9 cellular contexts compared by ENCODE assay signal in genomic region chrX:22060451-22060940, GRCh38.
A peak's percentile ranks its signal among the peaks of the same experiment; 100 is the strongest.
DNase-seq lines count a peak whose midpoint lies in the region; ATAC-seq and TF ChIP-seq lines count a peak whose summit lies in the region.
"Had no signal": no experiment of that assay in that cellular context is flagged by ENCODE, and none has a peak within 500 bp of the region (broad histone marks: within the 10 kb centered on the region; RNA-seq: fewer than 3 reads in every experiment).

No MANE protein-coding gene starts in this region.

- no peak for TF ChIP-seq CTCF in choroid plexus epithelial cell (conservative IDR thresholded peaks at IDR 0.05; ENCODE audit: low read depth, low read length)

- peak; percentile 45 for DNase-seq in EH (ENCODE audit: low read depth)
- DNase-seq in choroid plexus epithelial cell (ENCODE audit: low read depth): peak; percentile 29
- no peak for DNase-seq in NCI-H1417 (lab: John Stamatoyannopoulos, UW)
- no peak for DNase-seq in NOMO-1 treated with dmso at 0.1 percent for 144 hours (lab: John Stamatoyannopoulos, UW; ENCODE audit: unreplicated experiment)
- DNase-seq in NCI-H2107 treated with DMSO at 0.1 percent for 48 hours (lab: John Stamatoyannopoulos, UW; ENCODE audit: unreplicated experiment): no peak
- no peak for DNase-seq in NCI-H2171 (lab: John Stamatoyannopoulos, UW)

- ATAC-seq in GM21367 (IDR thresholded peaks at IDR 0.05; ENCODE audit: unreplicated experiment) (peak; percentile 65), HG03460 (IDR thresholded peaks at IDR 0.05; ENCODE audit: unreplicated experiment) (peak; percentile 62)
- ATAC-seq: Panc1 had no signal

- no peak overlapping the region for H3K4me3 ChIP-seq in choroid plexus epithelial cell (ENCODE audit: low read depth, low read length)

Comparison
In these comparisons a context has a peak if more than half of its experiments do, and no peak if none do; other contexts are left out.
1. DNase-seq: peak in EH (single experiment) and choroid plexus epithelial cell (single experiment); none in NCI-H1417 (0 of 3), NOMO-1 treated with dmso at 0.1 percent for 144 hours (single experiment), NCI-H2107 treated with DMSO at 0.1 percent for 48 hours (single experiment) and NCI-H2171 (single experiment).